27 cellular contexts compared by ENCODE assay signal in the genomic region with DNA sequence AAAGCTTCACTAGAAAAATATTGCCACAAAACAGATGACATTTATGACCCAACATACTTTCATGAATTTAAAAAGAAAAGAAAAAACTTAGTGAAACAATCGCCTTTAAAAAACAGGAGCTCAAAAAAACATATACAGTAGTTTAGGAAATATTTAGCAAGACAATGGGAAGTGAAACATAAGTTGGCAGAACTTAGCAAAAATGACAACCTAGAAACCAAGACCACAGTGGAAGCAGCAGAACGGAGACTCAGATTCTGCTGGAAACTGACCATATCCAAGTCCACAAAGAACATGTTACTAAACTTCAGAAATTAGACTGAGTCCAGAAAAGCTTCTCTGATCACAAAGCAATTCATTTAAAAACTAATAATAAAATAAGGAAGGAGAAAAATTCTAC. TPM values are rescaled to one million over a fixed set of nuclear protein-coding genes. Genes with fewer than 3 reads are reported as not detected.
"Had no signal": no experiment of that assay in that cellular context is flagged by ENCODE, and none has a peak within 500 bp of the region (broad histone marks: within the 10 kb centered on the region; RNA-seq: fewer than 3 reads in every experiment).

No MANE protein-coding gene starts in this region.

- ATAC-seq: activated CD4-positive, alpha-beta T cell treated with anti-CD3 and anti-CD28 coated beads for 36 hours; foreskin keratinocyte; left lung; natural killer cell treated with Interleukin-12 subunit alpha and Interleukin-12 subunit beta and Interleukin-15 and Interleukin-18, amount 100 ng/mL, for 72 hours; psoas muscle; stimulated activated naive CD8-positive, alpha-beta T cell treated with anti-CD3 and anti-CD28 coated beads, Interleukin-15, Interleukin-2, amounts not matched to agents 100 U/mL and 50 U/mL, for 24 hours had no signal

- H3K36me3 ChIP-seq: adrenal gland, colonic mucosa, left lung, ovary, right atrium auricular region, thyroid gland had no signal

- H3K9me3 ChIP-seq: adrenal gland, colonic mucosa, left lung, ovary, psoas muscle, right atrium auricular region, thyroid gland had no signal

- H3K27me3 ChIP-seq: adrenal gland, colonic mucosa, left lung, ovary, right atrium auricular region, thyroid gland had no signal

- H3K4me3 ChIP-seq: adrenal gland, colonic mucosa, left lung, lung, ovary, psoas muscle, right atrium auricular region, thyroid gland had no signal

- DNase-seq: activated B cell treated with CpG ODN at 0.5 μM for 24 hours; activated CD4-positive, alpha-beta T cell treated with anti-CD3 and anti-CD28 coated beads for 36 hours; activated CD4-positive, alpha-beta T cell treated with anti-CD3 and anti-CD28 coated beads, Interleukin-2, amount 50 U/mL, for 4 hours; activated CD8-positive, alpha-beta memory T cell treated with anti-CD3 and anti-CD28 coated beads for 24 hours; activated CD8-positive, alpha-beta memory T cell treated with anti-CD3 and anti-CD28 coated beads, Interleukin-2, amount 50 U/mL, for 4 hours; activated naive CD4-positive, alpha-beta T cell; activated T-cell treated with anti-CD3 and anti-CD28 coated beads, Interleukin-2, amount 50 U/mL, for 24 hours; adrenal gland; colonic mucosa; foreskin keratinocyte; kidney; left lung; ovary; psoas muscle; stimulated activated CD4-positive, alpha-beta T cell treated with anti-CD3 and anti-CD28 coated beads, Interleukin-4, amount 100 ng/mL, for 24 hours; stimulated activated naive CD8-positive, alpha-beta T cell treated with anti-CD3 and anti-CD28 coated beads, Interleukin-15, Interleukin-2, amounts not matched to agents 100 U/mL and 50 U/mL, for 24 hours; substantia nigra; T1000; thyroid gland had no signal

- FAIRE-seq: astrocyte had no signal

- H3K27ac ChIP-seq: adrenal gland, colonic mucosa, foreskin keratinocyte, left lung, ovary, psoas muscle, right atrium auricular region, thyroid gland had no signal

- H3K4me1 ChIP-seq: colonic mucosa, foreskin keratinocyte, left lung, psoas muscle had no signal

RNA-seq across cellular contexts. Expression of gene CTAGE1, which starts 41.8 kb away (rescaled TPM):
- total RNA-seq: activated B cell treated with CpG ODN at 0.5 μM for 24 hours; activated CD4-positive, alpha-beta T cell treated with anti-CD3 and anti-CD28 coated beads for 36 hours; activated T-helper 2 cell treated with anti-CD3 and anti-CD28 coated beads, Interferon-gamma antibody, Interleukin-2, Interleukin-4, amounts not matched to agents 10 μg/mL and 5 μg/mL and 100 μg/mL, durations not matched to agents 14 hours and 24 hours and 36 hours; colonic mucosa; epithelial cell of proximal tubule; foreskin keratinocyte; glomerular endothelial cell; kidney; left lung; natural killer cell treated with Interleukin-12 subunit alpha and Interleukin-12 subunit beta and Interleukin-15 and Interleukin-18, amount 100 ng/mL, for 72 hours; ovary; psoas muscle; thyroid gland; urinary bladder had no signal
- polyA plus RNA-seq: adrenal gland, foreskin keratinocyte, lung, ovary, psoas muscle, urinary bladder had no signal
